Comparison of ENCODE assay signal across 8 cellular contexts in genomic region chrX:78139160-78140123, GRCh38. TPM values are rescaled to one million over a fixed set of nuclear protein-coding genes. Genes with fewer than 3 reads are reported as not detected.
DNase-seq lines count a peak whose midpoint lies in the region; ATAC-seq and TF ChIP-seq lines count a peak whose summit lies in the region.

Gene TAF9B (minus strand): TSS chrX:78139650. CDS start chrX:78139611, 39 bp downstream.

- peak; percentile 97 for ATAC-seq in HG03460 (IDR thresholded peaks at IDR 0.05; ENCODE audit: unreplicated experiment)

- DNase-seq in BJ (ENCODE audit: low read depth) = peak; percentile 31
- DNase-seq in GM19240 (ENCODE audit: insufficient read length, low spot score) = peak; percentile 53
- peak; percentile 63 to 90 for DNase-seq in NCI-H526 (lab: John Stamatoyannopoulos, UW)
- DNase-seq in activated CD4-positive, alpha-beta T cell treated with anti-CD3 and anti-CD28 coated beads, Interleukin-2, amount 50 U/mL, for 24 hours (ENCODE audit: low read depth in 1 of 2, low spot score in 1 of 2) = peak; percentile 54 to 76
- peak; percentile 84 for DNase-seq in dermis blood vessel endothelial cell
- DNase-seq in stimulated activated CD4-positive, alpha-beta T cell treated with anti-CD3 and anti-CD28 coated beads, Interleukin-4, amount 100 ng/mL, for 24 hours = peak; percentile 83

- POLR2A ChIA-PET in BJ (lab: Charles Lee) = interaction anchor here (0.5 to 0.6 kb wide), 2 partner anchors 10 to 26 kb away, joined by 3 read pairs; no protein-coding TSS in a partner anchor

- TF ChIP-seq CTCF in BJ (IDR thresholded peaks at IDR 0.05; ENCODE audit: insufficient read depth, low read depth, low read length) (no peak), liver (IDR thresholded peaks at IDR 0.05; ENCODE audit: low read depth, low read length, missing input control) (no peak)

- WGBS in liver = 4% methylated on average over 59 of the region's 59 CpGs

- CTCF ChIA-PET in BJ (lab: Yijun Ruan, JAX) = no interaction called here

- peak within 1 kb of the TSS in 1 of 2 donors; percentile 46 for H3K9ac ChIP-seq in liver (ENCODE audit: low read depth in 1 of 2, low read length in 2 of 2)

- peaks cover 0 to 2% (median 0%) of the 10 kb centered on the region in 4 donors for H3K9me3 ChIP-seq in liver (ENCODE audit: control insufficient read depth in 4 of 4, low read length in 3 of 4)

- H3K27me3 ChIP-seq in BJ (ENCODE audit: control insufficient read depth, insufficient read depth, low read length) (no peaks in the 10 kb centered on the region), liver (ENCODE audit: control insufficient read depth in 4 of 4, insufficient read depth in 4 of 4, low read length in 3 of 4) (no peaks in the 10 kb centered on the region)

- H3K4me3 ChIP-seq in BJ (ENCODE audit: low read depth, low read length) (peak within 1 kb of the TSS; percentile 77), liver (ENCODE audit: low read depth in 1 of 3, low read length in 3 of 3) (peak within 1 kb of the TSS; percentile 69 to 87 (median 74))

- TF ChIP-seq RAD21 in liver (IDR thresholded peaks at IDR 0.05) = peak; percentile 37 to 43

- H3K36me3 ChIP-seq in BJ (ENCODE audit: control insufficient read depth, insufficient read depth, low read length) (no peaks in the 10 kb centered on the region), liver (ENCODE audit: control insufficient read depth in 4 of 4, insufficient read depth in 3 of 4, low read depth in 1 of 4, low read length in 3 of 4) (no peaks in the 10 kb centered on the region)

- peak within 1 kb of the TSS; percentile 20 to 72 for H3K27ac ChIP-seq in liver (ENCODE audit: low read depth in 1 of 2, low read length in 2 of 2)

- H3K4me1 ChIP-seq in liver (ENCODE audit: control insufficient read depth in 4 of 4, insufficient read depth in 4 of 4, low read length in 3 of 4) = peaks cover 0 to 4% (median under 1%) of the 10 kb centered on the region in 4 donors

TF ChIP-seq in liver, 16 proteins besides CTCF, POLR2A, EP300 and RAD21:
- TF ChIP-seq NR2F2 (IDR thresholded peaks at IDR 0.05) (no peak), SP1 (IDR thresholded peaks at IDR 0.05) (peak; percentile 43), GABPA (IDR thresholded peaks at IDR 0.05 in 1 of 2, conservative IDR thresholded peaks at IDR 0.05 in 1 of 2) (peak in 1 of 2 donors; percentile 62), TAF1 (conservative IDR thresholded peaks at IDR 0.05) (peak; percentile 39), EGR1 (IDR thresholded peaks at IDR 0.05; ENCODE audit: low read depth in 2 of 2) (no peak), YY1 (IDR thresholded peaks at IDR 0.05) (peak; percentile 97), HNF4G (IDR thresholded peaks at IDR 0.05) (no peak), HNF4A (conservative IDR thresholded peaks at IDR 0.05) (no peak), FOXA2 (IDR thresholded peaks at IDR 0.05) (no peak), RXRA (IDR thresholded peaks at IDR 0.05) (peak; percentile 15 to 24)
TF ChIP-seq in liver: peak in this region for 5.

RNA-seq across cellular contexts. Expression of gene TAF9B, which starts in this region (rescaled TPM):
- 11.9 and 21.1 TPM in 2 replicates for polyA plus RNA-seq in BJ (2011; rRNA removed)
- 7.9 and 10.7 TPM in 2 replicates for polyA minus RNA-seq in BJ (2011; rRNA and poly(A)+ RNA removed)
- 18.5 and 25.6 TPM in 2 replicates for total RNA-seq in dermis blood vessel endothelial cell
- 1 to 10 TPM; 7.9 to 9.0 TPM for total RNA-seq in liver
- 1 to 10 TPM; 4.9 to 7.3 TPM for polyA plus RNA-seq in liver

Comparison
In these comparisons a context has a peak if more than half of its experiments do, and no peak if none do; other contexts are left out.
1. Peak in every context shown above with its lines: DNase-seq, ATAC-seq, H3K4me3 ChIP-seq and H3K27ac ChIP-seq.
2. DNase-seq: peak in every context shown above with its lines; median percentile 84 in dermis blood vessel endothelial cell; 83 in stimulated activated CD4-positive, alpha-beta T cell treated with anti-CD3 and anti-CD28 coated beads, Interleukin-4, amount 100 ng/mL, for 24 hours; 76 in NCI-H526; 65 in activated CD4-positive, alpha-beta T cell treated with anti-CD3 and anti-CD28 coated beads, Interleukin-2, amount 50 U/mL, for 24 hours; 53 in GM19240; 31 in BJ.